ENCODE assay signal across 8 cellular contexts in genomic region chr19:44781694-44782093, GRCh38. TPM values are rescaled to one million over a fixed set of nuclear protein-coding genes. Genes with fewer than 3 reads are reported as not detected.
"Had no signal": no experiment of that assay in that cellular context is flagged by ENCODE, and none has a peak within 500 bp of the region (broad histone marks: within the 10 kb centered on the region; RNA-seq: fewer than 3 reads in every experiment).

No MANE protein-coding gene starts in this region.

RNA-seq across cellular contexts. Expression of gene CBLC, which starts 4.0 kb away (rescaled TPM):
- total RNA-seq: left cardiac atrium, left ventricle myocardium inferior, left ventricle myocardium superior, lung microvascular endothelial cell, mesenteric fat pad, mononuclear cell, myocyte had no signal
- polyA plus RNA-seq: immature natural killer cell had no signal

RNA-seq across cellular contexts. Expression of gene BCAM, which starts 27.2 kb away (rescaled TPM):
- total RNA-seq: mononuclear cell had no signal
- polyA plus RNA-seq: immature natural killer cell had no signal
